In the genomic region with DNA sequence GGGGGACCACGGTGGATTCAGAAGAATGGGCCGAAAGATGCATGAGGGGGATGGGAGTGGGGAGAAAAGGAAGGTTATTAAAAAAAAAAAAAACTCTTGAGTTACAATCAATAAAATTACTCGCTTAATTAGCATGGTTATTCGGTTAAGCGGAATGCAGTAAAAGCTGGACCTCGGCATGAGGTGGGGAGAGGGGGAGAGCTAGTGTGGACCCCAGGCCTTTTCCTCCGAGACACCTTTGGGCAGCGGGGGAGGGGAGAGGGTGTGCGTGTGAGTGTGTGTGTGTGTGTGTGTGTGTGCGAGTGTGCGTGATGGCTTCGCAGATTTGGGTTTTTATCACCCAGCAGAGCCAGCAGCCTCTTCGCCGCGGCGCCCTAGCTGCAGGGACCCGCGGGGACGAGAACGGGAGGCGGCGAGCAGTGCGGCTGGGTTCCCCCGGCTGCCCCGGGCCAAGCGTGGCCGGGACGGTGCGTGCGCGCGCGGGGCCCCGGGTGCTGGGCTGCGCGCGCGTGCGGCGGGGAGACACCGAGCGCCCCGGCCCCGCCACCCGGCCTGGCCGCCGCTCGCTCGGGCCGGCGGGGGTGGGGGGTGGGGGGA, we compare ENCODE assay signal across 8 cellular contexts. TPM values are rescaled to one million over a fixed set of nuclear protein-coding genes. Genes with fewer than 3 reads are reported as not detected.
DNase-seq lines count a peak whose midpoint lies in the region; ATAC-seq lines count a peak whose summit lies in the region.

No MANE protein-coding gene starts in this region.

- H3K4me1 ChIP-seq in CD4-positive, alpha-beta memory T cell (ENCODE audit: insufficient read depth, low read length) = peaks cover 58% of the 10 kb centered on the region
- H3K4me1 ChIP-seq in neuron (ENCODE audit: insufficient read depth, low read length) = peaks cover 52% of the 10 kb centered on the region

- peaks cover 13 to 45% (median 27%) of the 10 kb centered on the region in 4 donors for H3K4me1 Mint-ChIP-seq in CD4-positive, alpha-beta memory T cell
- peaks cover 14 to 17% of the 10 kb centered on the region in 2 donors for H3K4me1 Mint-ChIP-seq in effector memory CD8-positive, alpha-beta T cell (ENCODE audit: low read depth in 2 of 2)

- H3K36me3 Mint-ChIP-seq in CD4-positive, alpha-beta memory T cell = peaks cover 0 to 5% of the 10 kb centered on the region in 2 donors
- H3K36me3 Mint-ChIP-seq in effector memory CD8-positive, alpha-beta T cell (ENCODE audit: insufficient read depth) = peaks cover 36% of the 10 kb centered on the region

- CTCF ChIA-PET in CD4-positive, alpha-beta memory T cell (lab: Charles Lee; ENCODE audit: partially characterized antibody) = no interaction called here

- no peaks in the 10 kb centered on the region for H3K9me3 ChIP-seq in CD4-positive, alpha-beta memory T cell (ENCODE audit: control insufficient read depth in 1 of 2, low read length in 2 of 2)
- H3K9me3 ChIP-seq in neuron (ENCODE audit: low read length) = no peaks in the 10 kb centered on the region

- POLR2A ChIA-PET in CD4-positive, alpha-beta memory T cell (lab: Charles Lee; ENCODE audit: partially characterized antibody) = interaction anchor here (0.6 to 2.2 kb wide), 3 partner anchors 14 to 365 kb away, joined by 3 to 9 read pairs (median 3); partner anchors contain the start of gene ACTG1

- ATAC-seq in effector memory CD8-positive, alpha-beta T cell (replicated peaks) = no peak
- ATAC-seq in HG03139 (IDR thresholded peaks at IDR 0.05; ENCODE audit: unreplicated experiment) (no peak), HG03432 (IDR thresholded peaks at IDR 0.05; ENCODE audit: unreplicated experiment) (no peak)

- peak overlapping the region in 4 of 7 donors; percentile 77 to 86 (median 83) for H3K27ac Mint-ChIP-seq in CD4-positive, alpha-beta memory T cell
- peak overlapping the region; percentile 81 to 85 for H3K27ac Mint-ChIP-seq in effector memory CD8-positive, alpha-beta T cell

- peak in 1 of 5 donors; percentile 14 for DNase-seq in CD4-positive, alpha-beta memory T cell
- DNase-seq in NCI-H2227 (lab: John Stamatoyannopoulos, UW; ENCODE audit: unreplicated experiment) = peak; percentile 55
- DNase-seq in effector memory CD8-positive, alpha-beta T cell = no peak
- no peak for DNase-seq in NCI-H187 treated with DMSO at 0.1 percent for 48 hours (lab: John Stamatoyannopoulos, UW)
- DNase-seq in activated gamma-delta T cell treated with Interleukin-2 at 50 U/mL for 16 hours = no peak

- no peak overlapping the region for H3K27ac ChIP-seq in CD4-positive, alpha-beta memory T cell (ENCODE audit: low read depth, low read length)

- no peaks in the 10 kb centered on the region for H3K36me3 ChIP-seq in CD4-positive, alpha-beta memory T cell (ENCODE audit: insufficient read depth, low read length)
- H3K36me3 ChIP-seq in neuron (ENCODE audit: insufficient read depth, low read length) = no peaks in the 10 kb centered on the region

- H3K4me3 Mint-ChIP-seq in CD4-positive, alpha-beta memory T cell = peak overlapping the region; percentile 84 to 96 (median 89)
- peak overlapping the region; percentile 83 to 85 for H3K4me3 Mint-ChIP-seq in effector memory CD8-positive, alpha-beta T cell

- H3K4me3 ChIP-seq in CD4-positive, alpha-beta memory T cell (ENCODE audit: low read length in 2 of 2) = no peak overlapping the region
- peak overlapping the region; percentile 62 for H3K4me3 ChIP-seq in neuron (ENCODE audit: low read length)

- no peak overlapping the region for H2AFZ ChIP-seq in neuron (ENCODE audit: low read depth, low read length)

- H3K27me3 ChIP-seq in CD4-positive, alpha-beta memory T cell (ENCODE audit: insufficient read depth, low read length) = peaks cover 67% of the 10 kb centered on the region
- H3K27me3 ChIP-seq in neuron (ENCODE audit: insufficient read depth, low read length) = no peaks in the 10 kb centered on the region

- intact Hi-C loops in CD4-positive, alpha-beta memory T cell (cut with micrococcal nuclease) = loop anchor here (10.0 kb wide), 1 partner anchor 86 kb away; no protein-coding TSS in a partner anchor

- H3K9me3 Mint-ChIP-seq in CD4-positive, alpha-beta memory T cell = peaks cover 0 to 23% (median 0%) of the 10 kb centered on the region in 8 donors
- H3K9me3 Mint-ChIP-seq in effector memory CD8-positive, alpha-beta T cell = no peaks in the 10 kb centered on the region

- H3K27me3 Mint-ChIP-seq in CD4-positive, alpha-beta memory T cell = peaks cover 40 to 42% of the 10 kb centered on the region in 2 donors
- peaks cover 66 to 74% of the 10 kb centered on the region in 2 donors for H3K27me3 Mint-ChIP-seq in effector memory CD8-positive, alpha-beta T cell

RNA-seq across cellular contexts. Expression of gene BAHCC1, which starts 3.7 kb away (rescaled TPM):
- total RNA-seq in CD4-positive, alpha-beta memory T cell = not detected
- not detected for polyA plus RNA-seq in CD4-positive, alpha-beta memory T cell
